In genomic region chr10:6114299-6114698, GRCh38 we compare ENCODE assay signal across 1 cellular context.
TF ChIP-seq lines count a peak whose summit lies in the region.

No MANE protein-coding gene starts in this region.

TF ChIP-seq in GM23338, 12 proteins besides CTCF, POLR2A, EP300 and RAD21 (continued from another document):
- TF ChIP-seq REST (IDR thresholded peaks at IDR 0.05; ENCODE audit: unreplicated experiment) (no peak), ZNF331 (CRISPR knock-in tag; IDR thresholded peaks at IDR 0.05; ENCODE audit: low read depth) (no peak), POLR2AphosphoS5 (IDR thresholded peaks at IDR 0.05; ENCODE audit: low read depth) (no peak), ZNF462 (CRISPR knock-in tag; IDR thresholded peaks at IDR 0.05) (no peak)
TF ChIP-seq in GM23338: peak in this region for 0.
